1 cellular context compared by ENCODE assay signal in the genomic region with DNA sequence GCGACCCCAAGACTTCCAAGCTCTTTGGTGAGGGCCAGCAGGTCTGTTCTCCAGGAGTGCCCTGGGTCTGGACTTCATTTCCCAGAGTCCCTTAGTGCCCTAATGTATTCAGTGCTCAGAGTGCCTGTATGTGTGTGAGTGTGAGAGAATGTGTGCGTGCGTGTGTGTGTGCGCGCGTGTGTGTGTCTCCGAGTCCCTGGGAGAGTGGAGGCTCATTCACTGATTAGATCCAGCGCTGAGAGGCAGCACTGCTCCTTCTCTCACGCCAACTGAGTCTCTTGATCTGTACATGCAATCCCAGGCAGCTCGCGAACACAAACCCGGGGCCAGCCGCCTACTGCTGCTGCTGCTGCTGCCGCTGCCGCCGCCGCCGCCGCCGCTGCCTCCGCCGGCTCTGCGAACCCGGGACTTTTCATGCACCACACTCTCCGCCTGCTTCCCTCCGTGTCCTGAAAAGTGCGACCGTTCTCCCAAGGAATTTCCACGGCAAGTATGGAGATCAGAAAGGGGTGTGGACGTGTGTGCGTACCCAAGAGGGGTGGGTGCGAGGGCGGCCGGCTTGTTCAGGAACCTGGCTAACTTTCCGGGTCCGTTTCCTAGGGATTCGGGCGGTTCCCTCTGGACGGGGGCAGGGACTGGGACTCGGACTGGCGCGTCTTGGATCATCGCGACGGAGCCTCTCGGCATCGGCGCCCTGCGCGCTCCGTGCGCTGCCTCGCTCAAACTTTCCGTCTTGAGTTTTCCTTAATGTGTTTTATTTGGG.
TF ChIP-seq lines count a peak whose summit lies in the region.

Gene RNF220, plus strand, starts transcription at position 215 of the 763 bp plus-strand sequence.

TF ChIP-seq in HepG2, 621 proteins besides CTCF, POLR2A, EP300 and RAD21 (continued from another document and continues in another):
- TF ChIP-seq ZFX (CRISPR knock-in tag; IDR thresholded peaks at IDR 0.05; ENCODE audit: low read depth) (peak; percentile 59; the same call in 1 of the 2 replicates), CBX1 (IDR thresholded peaks at IDR 0.05; ENCODE audit: low read depth) (no peak), JUND (CRISPR knock-in tag; IDR thresholded peaks at IDR 0.05) (no peak), HNF4G (IDR thresholded peaks at IDR 0.05; ENCODE audit: borderline replicate concordance, low read depth, low read length) (no peak), HNF4G (CRISPR knock-in tag; IDR thresholded peaks at IDR 0.05; ENCODE audit: borderline replicate concordance, low read depth) (no peak; the same call in 1 of the 2 replicates), ZNF883 (CRISPR knock-in tag; IDR thresholded peaks at IDR 0.05; ENCODE audit: not compliant biosample characterization) (no peak), THAP8 (CRISPR knock-in tag; IDR thresholded peaks at IDR 0.05; ENCODE audit: borderline replicate concordance) (no peak), STAT5B (CRISPR knock-in tag; IDR thresholded peaks at IDR 0.05) (no peak), ZNF75D (CRISPR knock-in tag; IDR thresholded peaks at IDR 0.05; ENCODE audit: borderline replicate concordance) (no peak), ZNF550 (CRISPR knock-in tag; IDR thresholded peaks at IDR 0.05; ENCODE audit: borderline replicate concordance) (no peak), ZNF777 (CRISPR knock-in tag; IDR thresholded peaks at IDR 0.05) (peak; percentile 69), SKI (IDR thresholded peaks at IDR 0.05; ENCODE audit: partially characterized antibody) (no peak), SUZ12 (IDR thresholded peaks at IDR 0.05; ENCODE audit: low read depth, low read length) (peak; percentile 33; the same call in 1 of the 2 replicates), ZNF713 (CRISPR knock-in tag; IDR thresholded peaks at IDR 0.05) (peak; percentile 79; the same call in 1 of the 2 replicates), KDM5A (IDR thresholded peaks at IDR 0.05; ENCODE audit: borderline replicate concordance, low read length) (no peak; the same call in 1 of the 2 replicates), PHF21A (CRISPR knock-in tag; IDR thresholded peaks at IDR 0.05) (no peak; the same call in 1 of the 2 replicates), SAP130 (CRISPR knock-in tag; IDR thresholded peaks at IDR 0.05; ENCODE audit: low read depth) (peak; percentile 87), NFE2L1 (CRISPR knock-in tag; IDR thresholded peaks at IDR 0.05; ENCODE audit: borderline replicate concordance) (no peak), ZNF317 (CRISPR knock-in tag; IDR thresholded peaks at IDR 0.05) (0 out of 2 replicates have a peak, but pooled peaks have one; percentile 64), ZNF101 (CRISPR knock-in tag; IDR thresholded peaks at IDR 0.05; ENCODE audit: borderline replicate concordance, low read depth) (no peak), SNAPC4 (CRISPR knock-in tag; IDR thresholded peaks at IDR 0.05) (peak; percentile 68; the same call in 1 of the 2 replicates), GFI1 (CRISPR knock-in tag; IDR thresholded peaks at IDR 0.05; ENCODE audit: borderline replicate concordance) (no peak; the same call in 1 of the 2 replicates), SETDB1 (CRISPR knock-in tag; IDR thresholded peaks at IDR 0.05; ENCODE audit: borderline replicate concordance) (no peak), ZNF512B (CRISPR knock-in tag; IDR thresholded peaks at IDR 0.05; ENCODE audit: borderline replicate concordance) (no peak), MTF1 (CRISPR knock-in tag; IDR thresholded peaks at IDR 0.05) (no peak), CCAR2 (optimal IDR thresholded peaks at IDR 0.05; ENCODE audit: low read depth, low read length) (no peak), ZNF619 (CRISPR knock-in tag; IDR thresholded peaks at IDR 0.05) (no peak), ZNF331 (CRISPR knock-in tag; IDR thresholded peaks at IDR 0.05) (0 out of 2 replicates have a peak, but pooled peaks have one; percentile 19), RCOR2 (CRISPR knock-in tag; IDR thresholded peaks at IDR 0.05) (no peak), ARNTL (CRISPR knock-in tag; IDR thresholded peaks at IDR 0.05) (peak; percentile 27; the same call in 1 of the 2 replicates), ZBTB3 (CRISPR knock-in tag; IDR thresholded peaks at IDR 0.05; ENCODE audit: borderline replicate concordance, low read depth) (no peak), SMAD3 (CRISPR knock-in tag; IDR thresholded peaks at IDR 0.05) (no peak), REXO4 (CRISPR knock-in tag; IDR thresholded peaks at IDR 0.05; ENCODE audit: borderline replicate concordance) (no peak), ZNF367 (CRISPR knock-in tag; IDR thresholded peaks at IDR 0.05; ENCODE audit: borderline replicate concordance) (no peak), ZNF510 (CRISPR knock-in tag; IDR thresholded peaks at IDR 0.05; ENCODE audit: low read depth) (peak; percentile 69; the same call in 1 of the 2 replicates), ATF2 (CRISPR knock-in tag; IDR thresholded peaks at IDR 0.05) (no peak), CBX5 (CRISPR knock-in tag; IDR thresholded peaks at IDR 0.05; ENCODE audit: borderline replicate concordance) (no peak; the same call in 1 of the 2 replicates), ZKSCAN5 (CRISPR knock-in tag; IDR thresholded peaks at IDR 0.05) (no peak), NFE2L2 (IDR thresholded peaks at IDR 0.05; ENCODE audit: low read length) (no peak), ZNF780A (CRISPR knock-in tag; IDR thresholded peaks at IDR 0.05) (no peak), MLX (CRISPR knock-in tag; IDR thresholded peaks at IDR 0.05) (no peak; the same call in 1 of the 2 replicates), NFATC3 (CRISPR knock-in tag; IDR thresholded peaks at IDR 0.05) (0 out of 2 replicates have a peak, but pooled peaks have one; percentile 46), PAWR (CRISPR knock-in tag; IDR thresholded peaks at IDR 0.05; ENCODE audit: borderline replicate concordance) (no peak), ZNF558 (CRISPR knock-in tag; IDR thresholded peaks at IDR 0.05; ENCODE audit: borderline replicate concordance) (0 out of 2 replicates have a peak, but pooled peaks have one; percentile 3), ZNF670 (CRISPR knock-in tag; IDR thresholded peaks at IDR 0.05; ENCODE audit: borderline replicate concordance) (peak; percentile 36; the same call in 1 of the 2 replicates)
- TF ChIP-seq, protein P1, sequence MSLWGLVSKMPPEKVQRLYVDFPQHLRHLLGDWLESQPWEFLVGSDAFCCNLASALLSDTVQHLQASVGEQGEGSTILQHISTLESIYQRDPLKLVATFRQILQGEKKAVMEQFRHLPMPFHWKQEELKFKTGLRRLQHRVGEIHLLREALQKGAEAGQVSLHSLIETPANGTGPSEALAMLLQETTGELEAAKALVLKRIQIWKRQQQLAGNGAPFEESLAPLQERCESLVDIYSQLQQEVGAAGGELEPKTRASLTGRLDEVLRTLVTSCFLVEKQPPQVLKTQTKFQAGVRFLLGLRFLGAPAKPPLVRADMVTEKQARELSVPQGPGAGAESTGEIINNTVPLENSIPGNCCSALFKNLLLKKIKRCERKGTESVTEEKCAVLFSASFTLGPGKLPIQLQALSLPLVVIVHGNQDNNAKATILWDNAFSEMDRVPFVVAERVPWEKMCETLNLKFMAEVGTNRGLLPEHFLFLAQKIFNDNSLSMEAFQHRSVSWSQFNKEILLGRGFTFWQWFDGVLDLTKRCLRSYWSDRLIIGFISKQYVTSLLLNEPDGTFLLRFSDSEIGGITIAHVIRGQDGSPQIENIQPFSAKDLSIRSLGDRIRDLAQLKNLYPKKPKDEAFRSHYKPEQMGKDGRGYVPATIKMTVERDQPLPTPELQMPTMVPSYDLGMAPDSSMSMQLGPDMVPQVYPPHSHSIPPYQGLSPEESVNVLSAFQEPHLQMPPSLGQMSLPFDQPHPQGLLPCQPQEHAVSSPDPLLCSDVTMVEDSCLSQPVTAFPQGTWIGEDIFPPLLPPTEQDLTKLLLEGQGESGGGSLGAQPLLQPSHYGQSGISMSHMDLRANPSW (CRISPR knock-in tag; IDR thresholded peaks at IDR 0.05; ENCODE audit: borderline replicate concordance), result no peak
- TF ChIP-seq, protein P2, sequence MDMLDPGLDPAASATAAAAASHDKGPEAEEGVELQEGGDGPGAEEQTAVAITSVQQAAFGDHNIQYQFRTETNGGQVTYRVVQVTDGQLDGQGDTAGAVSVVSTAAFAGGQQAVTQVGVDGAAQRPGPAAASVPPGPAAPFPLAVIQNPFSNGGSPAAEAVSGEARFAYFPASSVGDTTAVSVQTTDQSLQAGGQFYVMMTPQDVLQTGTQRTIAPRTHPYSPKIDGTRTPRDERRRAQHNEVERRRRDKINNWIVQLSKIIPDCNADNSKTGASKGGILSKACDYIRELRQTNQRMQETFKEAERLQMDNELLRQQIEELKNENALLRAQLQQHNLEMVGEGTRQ (IDR thresholded peaks at IDR 0.05; ENCODE audit: low read depth, low read length), result no peak
- TF ChIP-seq, protein P2 (CRISPR knock-in tag; IDR thresholded peaks at IDR 0.05; ENCODE audit: borderline replicate concordance), result no peak
